In genomic region chr14:32073537-32074189, GRCh38 we compare ENCODE assay signal across 8 cellular contexts. TPM values are rescaled to one million over a fixed set of nuclear protein-coding genes. Genes with fewer than 3 reads are reported as not detected.
DNase-seq lines count a peak whose midpoint lies in the region; ATAC-seq and TF ChIP-seq lines count a peak whose summit lies in the region.

No MANE protein-coding gene starts in this region.

- H3K9ac ChIP-seq in trophoblast cell (ENCODE audit: low read length) = no peak overlapping the region

- peak in 1 of 3 donors; percentile 12 for TF ChIP-seq CTCF in omental fat pad (IDR thresholded peaks at IDR 0.05)

- H2BK120ac ChIP-seq in trophoblast cell (ENCODE audit: insufficient read depth, low read length, poor library complexity) = no peak overlapping the region

- no peak overlapping the region for H2BK12ac ChIP-seq in trophoblast cell (ENCODE audit: low read length)

- peak; percentile 55 for ATAC-seq in HG03378 (IDR thresholded peaks at IDR 0.05; ENCODE audit: unreplicated experiment)
- ATAC-seq in omental fat pad (ENCODE audit: low FRiP score) = no peak

- H3K79me1 ChIP-seq in trophoblast cell (ENCODE audit: low read length) = peaks cover 17% of the 10 kb centered on the region

- H3K18ac ChIP-seq in trophoblast cell (ENCODE audit: low read length) = no peak overlapping the region

- H3K4me3 ChIP-seq in trophoblast cell (ENCODE audit: low read depth, low read length) = no peak overlapping the region

- H3K27ac ChIP-seq in trophoblast cell (ENCODE audit: low read depth, low read length) = no peak overlapping the region

- H2AFZ ChIP-seq in trophoblast cell (ENCODE audit: insufficient read depth, low read length, poor library complexity) = no peak overlapping the region

- H3K9me3 Mint-ChIP-seq in activated CD4-positive, alpha-beta memory T cell treated with anti-CD3 and anti-CD28 coated beads for 36 hours = no peaks in the 10 kb centered on the region

- CTCF ChIA-PET in activated CD4-positive, alpha-beta memory T cell treated with anti-CD3 and anti-CD28 coated beads for 36 hours (lab: Charles Lee) = interaction anchor here (0.6 to 14.9 kb wide), 24 partner anchors 11 to 508 kb away, joined by 3 to 299 read pairs (median 4); partner anchors contain the start of gene RNU6-8

- peaks cover 4% of the 10 kb centered on the region for H3K36me3 Mint-ChIP-seq in activated CD4-positive, alpha-beta memory T cell treated with anti-CD3 and anti-CD28 coated beads for 36 hours

- peaks cover 2% of the 10 kb centered on the region for H3K27me3 Mint-ChIP-seq in activated CD4-positive, alpha-beta memory T cell treated with anti-CD3 and anti-CD28 coated beads for 36 hours

- no peak overlapping the region for H4K91ac ChIP-seq in trophoblast cell (ENCODE audit: low read depth, low read length)

- intact Hi-C loops in activated CD4-positive, alpha-beta memory T cell treated with anti-CD3 and anti-CD28 coated beads for 36 hours (cut with micrococcal nuclease) = loop anchor here (1.0 to 10.0 kb wide), 4 partner anchors 179 to 1449 kb away; partner anchors contain the start of genes AP4S1, SCFD1 and STRN3

- H2BK5ac ChIP-seq in trophoblast cell (ENCODE audit: low read depth, low read length, poor library complexity) = no peak overlapping the region

- POLR2A ChIA-PET in activated CD4-positive, alpha-beta memory T cell treated with anti-CD3 and anti-CD28 coated beads for 36 hours (lab: Charles Lee) = no interaction called here

- H3K9me3 ChIP-seq in trophoblast cell (ENCODE audit: insufficient read depth, low read depth, low read length) = no peaks in the 10 kb centered on the region

- DNase-seq in activated T-cell treated with anti-CD3 and anti-CD28 coated beads for 24 hours (ENCODE audit: low read depth) (peak; percentile 28), NCI-H524 treated with DMSO at 0.1 percent for 48 hours (lab: John Stamatoyannopoulos, UW) (peak; percentile 69), fibroblast of peridontal ligament (ENCODE audit: extremely low read depth) (peak; percentile 93), trophoblast cell (peak; percentile 58 to 96), omental fat pad (ENCODE audit: low spot score) (no peak)
- DNase-seq in activated T-cell treated with anti-CD3 and anti-CD28 coated beads, Interleukin-2, amount 50 U/mL, for 1 hour = no peak
- DNase-seq in activated CD4-positive, alpha-beta memory T cell treated with anti-CD3 and anti-CD28 coated beads for 36 hours = peak; percentile 42

- no peak overlapping the region for H2AK5ac ChIP-seq in trophoblast cell (ENCODE audit: low read length)

- no peak overlapping the region for H3K23ac ChIP-seq in trophoblast cell (ENCODE audit: low read length)

- H3K4me1 ChIP-seq in trophoblast cell (ENCODE audit: control insufficient read depth in 1 of 2, insufficient read depth in 2 of 2, low read length in 2 of 2) = no peaks in the 10 kb centered on the region

- no peak overlapping the region for H3K27ac Mint-ChIP-seq in activated CD4-positive, alpha-beta memory T cell treated with anti-CD3 and anti-CD28 coated beads for 36 hours

- no peak overlapping the region for H3K4me3 Mint-ChIP-seq in activated CD4-positive, alpha-beta memory T cell treated with anti-CD3 and anti-CD28 coated beads for 36 hours

- no peak overlapping the region for H3K14ac ChIP-seq in trophoblast cell (ENCODE audit: low read length)

- H4K8ac ChIP-seq in trophoblast cell (ENCODE audit: low read depth, low read length) = no peak overlapping the region

- H3K4me1 Mint-ChIP-seq in activated CD4-positive, alpha-beta memory T cell treated with anti-CD3 and anti-CD28 coated beads for 36 hours (ENCODE audit: low read depth) = peaks cover 8% of the 10 kb centered on the region

- H4K12ac ChIP-seq in trophoblast cell (ENCODE audit: low read depth, low read length) = no peak overlapping the region

- no peaks in the 10 kb centered on the region for H3K27me3 ChIP-seq in trophoblast cell (ENCODE audit: insufficient read depth, low read length)

- H3K4me2 ChIP-seq in trophoblast cell (ENCODE audit: low read length) = no peak overlapping the region

- no peak overlapping the region for H3K4ac ChIP-seq in trophoblast cell (ENCODE audit: low read depth, low read length)

- H3K79me2 ChIP-seq in trophoblast cell (ENCODE audit: control insufficient read depth, insufficient read depth, low read length, poor library complexity) = peaks cover 17% of the 10 kb centered on the region

- no peaks in the 10 kb centered on the region for H3K36me3 ChIP-seq in trophoblast cell (ENCODE audit: control insufficient read depth in 1 of 2, insufficient read depth in 2 of 2, low read length in 2 of 2)

- WGBS in trophoblast cell (ENCODE audit: extremely low coverage, insufficient coverage, insufficient read length) = no CpG with 5 or more reads among the region's 6 CpGs

RNA-seq across cellular contexts. Expression of gene ARHGAP5, which starts 3.4 kb away (rescaled TPM):
- total RNA-seq in activated CD4-positive, alpha-beta memory T cell treated with anti-CD3 and anti-CD28 coated beads for 36 hours = 10 to 100 TPM; 41.6 to 41.9 TPM
- 40.8 and 43.6 TPM in 2 replicates for polyA plus RNA-seq in trophoblast cell (2013)
- 100 to 1,000 TPM; 116 to 125 (median 121) TPM for total RNA-seq in omental fat pad

Comparison
In these comparisons a context has a peak if more than half of its experiments do, and no peak if none do; other contexts are left out.
1. DNase-seq: peak in activated T-cell treated with anti-CD3 and anti-CD28 coated beads for 24 hours (single experiment), NCI-H524 treated with DMSO at 0.1 percent for 48 hours (single experiment), activated CD4-positive, alpha-beta memory T cell treated with anti-CD3 and anti-CD28 coated beads for 36 hours (single experiment), fibroblast of peridontal ligament (single experiment) and trophoblast cell (2 of 2); none in activated T-cell treated with anti-CD3 and anti-CD28 coated beads, Interleukin-2, amount 50 U/mL, for 1 hour (single experiment) and omental fat pad (single experiment).